26 cellular contexts compared by ENCODE assay signal in the genomic region with DNA sequence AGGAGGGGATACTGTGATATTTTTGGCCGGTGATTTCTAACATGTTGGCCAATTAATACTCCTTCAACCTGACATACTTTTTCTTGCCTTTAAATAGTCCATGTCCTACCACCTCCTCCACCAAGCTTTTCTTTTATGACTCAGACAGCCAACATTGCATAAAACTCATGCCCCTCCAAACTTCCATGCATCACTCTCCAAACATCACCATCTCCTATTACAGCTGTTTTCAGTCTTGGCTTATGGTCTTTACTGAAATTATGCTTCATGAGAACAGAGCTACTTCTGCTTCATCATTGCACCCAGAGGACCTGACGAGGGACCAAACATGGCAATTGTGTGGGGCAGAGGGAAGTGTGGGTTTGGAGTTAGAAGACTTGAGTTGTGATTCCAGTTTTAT.
DNase-seq lines count a peak whose midpoint lies in the region; ATAC-seq and TF ChIP-seq lines count a peak whose summit lies in the region.
"Had no signal": no experiment of that assay in that cellular context is flagged by ENCODE, and none has a peak within 500 bp of the region (broad histone marks: within the 10 kb centered on the region; RNA-seq: fewer than 3 reads in every experiment).

No MANE protein-coding gene starts in this region.

- no peak overlapping the region for H3K23ac ChIP-seq in mesenchymal stem cell (ENCODE audit: low read length in 2 of 2)

- H2BK120ac ChIP-seq in mesenchymal stem cell (ENCODE audit: low read depth, low read length) = no peak overlapping the region

- no peaks in the 10 kb centered on the region for H3K4me1 ChIP-seq in mesenchymal stem cell (ENCODE audit: control insufficient read depth, insufficient read depth, low read depth, low read length)
- H3K4me1 ChIP-seq: adrenal gland, Caco-2, esophagus muscularis mucosa, parathyroid adenoma, right lobe of liver had no signal

- no peaks in the 10 kb centered on the region for H3K36me3 ChIP-seq in mesenchymal stem cell (ENCODE audit: control insufficient read depth in 1 of 2, insufficient read depth in 2 of 2, low read depth in 1 of 2, low read length in 2 of 2)
- H3K36me3 ChIP-seq in H7 (replicated peaks; ENCODE audit: control insufficient read depth, insufficient read depth, low read length) = no peaks in the 10 kb centered on the region
- H3K36me3 ChIP-seq: adrenal gland, esophagus muscularis mucosa, right lobe of liver, tibial artery had no signal

- no peak overlapping the region for H2BK12ac ChIP-seq in mesenchymal stem cell (ENCODE audit: low read length in 2 of 2)

- no peak overlapping the region for H2AFZ ChIP-seq in mesenchymal stem cell (ENCODE audit: low read depth, low read length)
- H2AFZ ChIP-seq: parathyroid adenoma had no signal

- TF ChIP-seq CTCF in NB4 (IDR thresholded peaks at IDR 0.05; ENCODE audit: low read depth, low read length) (no peak), cardiac fibroblast (IDR thresholded peaks at IDR 0.05; ENCODE audit: low read depth, low read length) (no peak)

- H4K8ac ChIP-seq in mesenchymal stem cell (ENCODE audit: low read length) = no peak overlapping the region

- H3K4me3 ChIP-seq in NB4 (ENCODE audit: low read depth, low read length) = no peak overlapping the region
- no peak overlapping the region for H3K4me3 ChIP-seq in cardiac fibroblast (replicated peaks in 1 of 2; ENCODE audit: low read depth in 2 of 2, low read length in 2 of 2)
- H3K4me3 ChIP-seq in mesenchymal stem cell (ENCODE audit: insufficient read depth in 1 of 2, low read depth in 1 of 2, low read length in 2 of 2) = no peak overlapping the region
- no peak overlapping the region for H3K4me3 ChIP-seq in H7 (ENCODE audit: insufficient read depth, low read depth, low read length)
- H3K4me3 ChIP-seq: adrenal gland, esophagus muscularis mucosa, right lobe of liver, tibial artery had no signal

- TF ChIP-seq POLR2A in NB4 (IDR thresholded peaks at IDR 0.05; ENCODE audit: extremely low read depth, insufficient read length) = no peak

- no peak overlapping the region for H3K4ac ChIP-seq in mesenchymal stem cell (ENCODE audit: low read depth in 1 of 2, low read length in 2 of 2)

- DNase-seq in Daoy (ENCODE audit: low read depth) = peak; percentile 57
- DNase-seq in NB4 (ENCODE audit: low read depth) = peak; percentile 24
- peak; percentile 20 to 66 for DNase-seq in cardiac fibroblast (ENCODE audit: low read depth in 2 of 2)
- peak; percentile 35 for DNase-seq in mesenchymal stem cell
- no peak for DNase-seq in Right ventricle myocardium inferior (ENCODE audit: missing footprints)
- no peak for DNase-seq in DMS53 treated with DMSO at 0.1 percent for 48 hours (lab: John Stamatoyannopoulos, UW; ENCODE audit: unreplicated experiment)
- DNase-seq in left colon = no peak
- no peak for DNase-seq in H7
- DNase-seq: activated CD4-positive, alpha-beta T cell treated with anti-CD3 and anti-CD28 coated beads, Interleukin-2, amount 50 U/mL, for 1 hour; activated CD8-positive, alpha-beta memory T cell treated with anti-CD3 and anti-CD28 coated beads, Interleukin-2, amount 50 U/mL, for 4 hours; activated effector memory CD4-positive, alpha-beta T cell treated with anti-CD3 and anti-CD28 coated beads, Interleukin-2, amount 50 U/mL, for 16 hours; adrenal gland; AML-193; Caco-2; effector CD8-positive, alpha-beta T cell; H9; hypothalamus; mammary epithelial cell; naive B cell; NCI-H187 treated with DMSO at 0.1 percent for 48 hours; NCI-H446 treated with DMSO at 0.1 percent for 48 hours; right lobe of liver; stimulated activated naive B cell treated with anti-CD40 and anti-IgM and Interleukin-4, amounts not matched to agents 10 μg/mL and 1 μg/mL and 100 μg/mL, for 72 hours; tibial artery had no signal

- H3K27ac ChIP-seq in mesenchymal stem cell (ENCODE audit: low read length, poor library complexity, severe bottlenecking) = no peak overlapping the region
- H3K27ac ChIP-seq: adrenal gland, esophagus muscularis mucosa, parathyroid adenoma, right lobe of liver, tibial artery had no signal

- no peak overlapping the region for H2AK5ac ChIP-seq in mesenchymal stem cell (ENCODE audit: low read length, severe bottlenecking)

- no peak for ATAC-seq in Right ventricle myocardium inferior
- no peak for ATAC-seq in left colon
- ATAC-seq: right lobe of liver; stimulated activated naive B cell treated with anti-CD40 and anti-IgM and Interleukin-4, amounts not matched to agents 10 μg/mL and 1 μg/mL and 100 μg/mL, for 72 hours had no signal

- H2BK5ac ChIP-seq in mesenchymal stem cell (ENCODE audit: low read depth, low read length, poor library complexity, severe bottlenecking) = no peak overlapping the region

- H3K9ac ChIP-seq in mesenchymal stem cell (ENCODE audit: low read length) = no peak overlapping the region
- H3K9ac ChIP-seq: parathyroid adenoma had no signal

- H3K4me2 ChIP-seq in mesenchymal stem cell (ENCODE audit: low read length, poor library complexity, severe bottlenecking) = no peak overlapping the region

- H4K91ac ChIP-seq in mesenchymal stem cell (ENCODE audit: low read length) = no peak overlapping the region

- no peak overlapping the region for H3K18ac ChIP-seq in mesenchymal stem cell (ENCODE audit: low read depth in 1 of 2, low read length in 2 of 2)

- no peak overlapping the region for H2BK15ac ChIP-seq in mesenchymal stem cell (ENCODE audit: low read depth, poor library complexity, severe bottlenecking)

- no peaks in the 10 kb centered on the region for H3K27me3 ChIP-seq in mesenchymal stem cell (ENCODE audit: control insufficient read depth in 1 of 2, insufficient read depth in 1 of 2, low read length in 2 of 2)
- H3K27me3 ChIP-seq in H7 (ENCODE audit: control insufficient read depth, insufficient read depth, low read length) = no peaks in the 10 kb centered on the region
- H3K27me3 ChIP-seq: adrenal gland, esophagus muscularis mucosa, right lobe of liver, tibial artery had no signal

- H3K79me1 ChIP-seq in mesenchymal stem cell (replicated peaks; ENCODE audit: low read length, poor library complexity, severe bottlenecking) = no peaks in the 10 kb centered on the region

- intact Hi-C loops in Right ventricle myocardium inferior (cut with DNase I) (no loop called here), left colon (cut with DNase I, micrococcal nuclease) (no loop called here)

- WGBS in mesenchymal stem cell = 90% methylated on average over 2 of the region's 2 CpGs

- H3K9me3 ChIP-seq in mesenchymal stem cell (ENCODE audit: control insufficient read depth, low read length) = no peaks in the 10 kb centered on the region
- H3K9me3 ChIP-seq: adrenal gland, Caco-2, esophagus muscularis mucosa, right lobe of liver, tibial artery had no signal

- no peak overlapping the region for H3K14ac ChIP-seq in mesenchymal stem cell (ENCODE audit: low read length in 2 of 2)

Comparison
In these comparisons a context has a peak if more than half of its experiments do, and no peak if none do; other contexts are left out.
1. DNase-seq: peak in Daoy (single experiment), NB4 (single experiment), cardiac fibroblast (2 of 2) and mesenchymal stem cell (single experiment); none in Right ventricle myocardium inferior (single experiment), DMS53 treated with DMSO at 0.1 percent for 48 hours (single experiment), left colon (0 of 2) and H7 (single experiment).